ENCODE assay signal across 9 cellular contexts in genomic region chr13:69565334-69565733, GRCh38.
DNase-seq lines count a peak whose midpoint lies in the region; ATAC-seq and TF ChIP-seq lines count a peak whose summit lies in the region.
"Had no signal": no experiment of that assay in that cellular context is flagged by ENCODE, and none has a peak within 500 bp of the region (broad histone marks: within the 10 kb centered on the region; RNA-seq: fewer than 3 reads in every experiment).

No MANE protein-coding gene starts in this region.

- H4K20me1 ChIP-seq in fibroblast of lung (ENCODE audit: control insufficient read depth, extremely low read depth, insufficient read depth, low read length) = no peaks in the 10 kb centered on the region

- H3K4me3 Mint-ChIP-seq in T-helper 17 cell = no peak overlapping the region

- H2AFZ ChIP-seq in fibroblast of lung (ENCODE audit: low read length) = no peak overlapping the region

- H3K27ac Mint-ChIP-seq in T-helper 17 cell = no peak overlapping the region

- no peak overlapping the region for H3K9ac ChIP-seq in fibroblast of lung (ENCODE audit: insufficient read depth, low read length)
- H3K9ac ChIP-seq: KMS-11 had no signal

- H3K4me1 ChIP-seq in fibroblast of lung (ENCODE audit: control insufficient read depth, extremely low read depth, insufficient read depth, low read length) (no peaks in the 10 kb centered on the region), ovary (ENCODE audit: insufficient read depth) (no peaks in the 10 kb centered on the region)

- WGBS in ovary, 3 donors = 42 to 53% (median 45%) methylated on average over 4 of the region's 4 CpGs

- H3K27me3 Mint-ChIP-seq in T-helper 17 cell = no peaks in the 10 kb centered on the region

- H3K4me3 ChIP-seq in fibroblast of lung (replicated peaks in 1 of 4; ENCODE audit: control extremely low read depth in 1 of 4, insufficient read depth in 1 of 4, low read depth in 3 of 4, low read length in 4 of 4) = no peak overlapping the region
- H3K4me3 ChIP-seq in ovary = no peak overlapping the region

- H3K36me3 ChIP-seq in fibroblast of lung (ENCODE audit: control insufficient read depth, insufficient read depth, low read length) = no peaks in the 10 kb centered on the region
- H3K36me3 ChIP-seq in ovary = no peaks in the 10 kb centered on the region

- peak; percentile 52 for TF ChIP-seq CTCF in GM12873 (IDR thresholded peaks at IDR 0.05; ENCODE audit: insufficient read depth, low read depth, low read length, missing control alignments)
- TF ChIP-seq CTCF in fibroblast of lung (conservative IDR thresholded peaks at IDR 0.05 in 1 of 2, IDR thresholded peaks at IDR 0.05 in 1 of 2; ENCODE audit: low read depth in 1 of 2, low read length in 2 of 2) = no peak
- no peak for TF ChIP-seq CTCF in ovary (IDR thresholded peaks at IDR 0.05)

- DNase-seq in HCEC 1CT = peak; percentile 5
- peak; percentile 51 for DNase-seq in MV-4-11 (lab: John Stamatoyannopoulos, UW)
- DNase-seq in fibroblast of lung (ENCODE audit: low read depth in 2 of 2) = peak; percentile 41 to 79
- DNase-seq in left cardiac atrium = no peak
- DNase-seq in NCI-H1048 (lab: John Stamatoyannopoulos, UW) = no peak
- DNase-seq in T-helper 17 cell = no peak
- DNase-seq in ovary = no peak

- intact Hi-C loops in left cardiac atrium (cut with DNase I) (no loop called here), ovary (cut with DNase I) (no loop called here)

- TF ChIP-seq EP300 in ovary (IDR thresholded peaks at IDR 0.05) = no peak

- H3K9me3 ChIP-seq in fibroblast of lung (ENCODE audit: control insufficient read depth, insufficient read depth, low read depth, low read length) (no peaks in the 10 kb centered on the region), T-helper 17 cell (ENCODE audit: control insufficient read depth, low read length, poor library complexity, severe bottlenecking) (no peaks in the 10 kb centered on the region), ovary (no peaks in the 10 kb centered on the region)

- H3K79me2 ChIP-seq in fibroblast of lung (ENCODE audit: control insufficient read depth, insufficient read depth, low read length) = no peaks in the 10 kb centered on the region

- H3K27ac ChIP-seq in fibroblast of lung (ENCODE audit: insufficient read depth, low read length) (no peak overlapping the region), ovary (no peak overlapping the region)
- H3K27ac ChIP-seq: KMS-11 had no signal

- TF ChIP-seq POLR2A in ovary (IDR thresholded peaks at IDR 0.05) = no peak

- ATAC-seq in left cardiac atrium = no peak
- ATAC-seq in T-helper 17 cell = no peak

- no peaks in the 10 kb centered on the region for H3K36me3 Mint-ChIP-seq in T-helper 17 cell (ENCODE audit: low read depth)

- H3K4me2 ChIP-seq in fibroblast of lung (ENCODE audit: extremely low read depth, insufficient read depth, low read length) = no peak overlapping the region
- H3K4me2 ChIP-seq: KMS-11 had no signal

- H3K27me3 ChIP-seq in fibroblast of lung (ENCODE audit: control insufficient read depth, insufficient read depth, low read length) (no peaks in the 10 kb centered on the region), ovary (no peaks in the 10 kb centered on the region)

- no peaks in the 10 kb centered on the region for H3K4me1 Mint-ChIP-seq in T-helper 17 cell

Comparison
In these comparisons a context has a peak if more than half of its experiments do, and no peak if none do; other contexts are left out.
1. DNase-seq: peak in HCEC 1CT (single experiment), MV-4-11 (single experiment) and fibroblast of lung (2 of 2); none in left cardiac atrium (single experiment), NCI-H1048 (single experiment), T-helper 17 cell (0 of 3) and ovary (0 of 5).